1 cellular context compared by ENCODE assay signal in genomic region chr5:81068635-81069034, GRCh38.
TF ChIP-seq lines count a peak whose summit lies in the region.

No MANE protein-coding gene starts in this region.

TF ChIP-seq in H1, 55 proteins besides CTCF, POLR2A, EP300 and RAD21 (continued from another document):
- TF ChIP-seq USF2 (IDR thresholded peaks at IDR 0.05; ENCODE audit: low read length) = no peak
